ENCODE assay signal across 4 cellular contexts in genomic region chrX:156008379-156008778, GRCh38. TPM values are rescaled to one million over a fixed set of nuclear protein-coding genes. Genes with fewer than 3 reads are reported as not detected.
"Had no signal": no experiment of that assay in that cellular context is flagged by ENCODE, and none has a peak within 500 bp of the region (broad histone marks: within the 10 kb centered on the region; RNA-seq: fewer than 3 reads in every experiment).

No MANE protein-coding gene starts in this region.

RNA-seq across cellular contexts. Expression of gene IL9R, which starts 10.9 kb away (rescaled TPM):
- total RNA-seq: M059J, PC-3, Right ventricle myocardium superior, SJSA1 had no signal
